ENCODE assay signal across 26 cellular contexts in the genomic region with DNA sequence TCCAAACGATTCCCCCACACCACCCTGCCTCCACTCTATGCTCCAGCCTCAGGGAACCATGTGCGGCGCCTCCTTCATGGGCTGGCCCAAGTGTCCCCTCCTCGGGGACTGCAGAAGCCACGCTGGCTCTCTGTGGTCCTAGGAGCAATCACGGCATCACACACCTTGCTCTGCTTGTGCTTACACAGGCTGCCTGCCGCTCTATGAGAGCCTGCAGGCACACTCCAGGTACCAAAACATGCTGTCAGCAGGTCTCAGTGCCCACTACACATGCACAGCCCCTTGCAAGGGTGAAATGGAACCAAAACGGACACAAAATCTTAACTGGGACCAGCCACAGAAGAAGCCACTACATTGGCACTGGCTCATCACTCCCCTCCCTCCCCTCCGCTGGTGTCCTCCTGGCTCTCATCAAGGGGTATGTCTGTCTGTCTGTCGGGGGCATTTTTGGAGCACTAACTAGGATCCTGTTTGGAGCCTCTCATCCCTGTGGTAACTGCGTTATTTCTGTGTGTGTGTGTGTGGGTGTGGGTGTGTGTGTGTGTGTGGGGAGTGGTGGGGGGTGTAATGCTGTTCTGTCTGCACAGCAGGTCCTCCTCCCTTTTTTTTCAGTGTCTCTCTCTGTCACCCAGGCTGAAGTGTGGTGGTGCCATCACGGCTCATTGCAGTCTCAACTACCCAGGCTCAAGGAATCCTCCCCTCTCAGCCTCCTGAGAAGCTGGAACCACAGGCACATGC.
A peak's percentile ranks its signal among the peaks of the same experiment; 100 is the strongest.
DNase-seq lines count a peak whose midpoint lies in the region; ATAC-seq and TF ChIP-seq lines count a peak whose summit lies in the region.
"Had no signal": no experiment of that assay in that cellular context is flagged by ENCODE, and none has a peak within 500 bp of the region (broad histone marks: within the 10 kb centered on the region; RNA-seq: fewer than 3 reads in every experiment).

No MANE protein-coding gene starts in this region.

- H3K36me3 ChIP-seq in vagina = peaks cover 3 to 59% of the 10 kb centered on the region in 2 donors
- H3K36me3 ChIP-seq: BE2C had no signal

- peak; percentile 50 for DNase-seq in activated effector memory CD4-positive, alpha-beta T cell treated with anti-CD3 and anti-CD28 coated beads, Interleukin-2, amount 50 U/mL, for 16 hours
- DNase-seq in activated effector memory CD4-positive, alpha-beta T cell treated with Interleukin-2 at 50 U/mL for 16 hours = no peak
- DNase-seq in central memory CD8-positive, alpha-beta T cell (ENCODE audit: low spot score in 2 of 2) = no peak
- DNase-seq in memory B cell (ENCODE audit: low spot score in 2 of 2) (no peak), sciatic nerve (ENCODE audit: low spot score) (peak; percentile 34), vagina (ENCODE audit: extremely low spot score in 2 of 2) (no peak)
- no peak for DNase-seq in stimulated activated naive B cell treated with anti-CD40 and anti-IgM and Interleukin-4, amounts not matched to agents 10 μg/mL and 1 μg/mL and 100 μg/mL, for 72 hours
- DNase-seq: 8988T; ACHN; BE2C; Calu3; DMS79 treated with DMSO at 0.1 percent for 48 hours; Kasumi-1; NCI-H1092 treated with DMSO at 0.1 percent for 48 hours; NCI-H1436 treated with DMSO at 0.1 percent for 48 hours; NCI-H187 treated with DMSO at 0.1 percent for 48 hours; NCI-H2107; NCI-H446 treated with DMSO at 0.1 percent for 48 hours; NCI-H526; NCI-H82; NK-92 treated with Interleukin-12 subunit alpha and Interleukin-12 subunit beta, amount 100 ng/mL, for 24 hours; PC-3; SJCRH30 had no signal

- H3K4me3 Mint-ChIP-seq in central memory CD8-positive, alpha-beta T cell = no peak overlapping the region
- no peak overlapping the region for H3K4me3 Mint-ChIP-seq in memory B cell
- H3K4me3 Mint-ChIP-seq in stimulated activated naive B cell treated with anti-CD40 and anti-IgM and Interleukin-4, amounts not matched to agents 10 μg/mL and 1 μg/mL and 100 μg/mL, for 72 hours = no peak overlapping the region
- H3K4me3 Mint-ChIP-seq: CD14-positive monocyte had no signal

- H3K27ac ChIP-seq in vagina = no peak overlapping the region
- H3K27ac ChIP-seq: HL-60, SJCRH30 had no signal

- intact Hi-C loops in sciatic nerve (cut with DNase I) = no loop called here
- intact Hi-C loops in vagina (cut with DNase I) = no loop called here

- ATAC-seq in central memory CD8-positive, alpha-beta T cell (replicated peaks; ENCODE audit: extremely low read depth, poor library complexity, severe bottlenecking) = no peak
- ATAC-seq in memory B cell (ENCODE audit: low read depth) (no peak), sciatic nerve (no peak), GM18520 (IDR thresholded peaks at IDR 0.05; ENCODE audit: unreplicated experiment) (no peak)
- ATAC-seq in stimulated activated naive B cell treated with anti-CD40 and anti-IgM and Interleukin-4, amounts not matched to agents 10 μg/mL and 1 μg/mL and 100 μg/mL, for 72 hours (replicated peaks) = no peak
- ATAC-seq: PC-3 had no signal

- no peaks in the 10 kb centered on the region for H3K4me1 ChIP-seq in vagina
- H3K4me1 ChIP-seq: BE2C, SJCRH30 had no signal

- no peaks in the 10 kb centered on the region for H3K27me3 Mint-ChIP-seq in central memory CD8-positive, alpha-beta T cell
- no peaks in the 10 kb centered on the region for H3K27me3 Mint-ChIP-seq in memory B cell
- H3K27me3 Mint-ChIP-seq in stimulated activated naive B cell treated with anti-CD40 and anti-IgM and Interleukin-4, amounts not matched to agents 10 μg/mL and 1 μg/mL and 100 μg/mL, for 72 hours = no peaks in the 10 kb centered on the region

- H3K27ac Mint-ChIP-seq in central memory CD8-positive, alpha-beta T cell (ENCODE audit: low read depth) = peak overlapping the region; percentile 19
- H3K27ac Mint-ChIP-seq in memory B cell = peak overlapping the region; percentile 55
- no peak overlapping the region for H3K27ac Mint-ChIP-seq in stimulated activated naive B cell treated with anti-CD40 and anti-IgM and Interleukin-4, amounts not matched to agents 10 μg/mL and 1 μg/mL and 100 μg/mL, for 72 hours

- H3K4me3 ChIP-seq in vagina = no peak overlapping the region
- H3K4me3 ChIP-seq: SJCRH30 had no signal

- H3K27me3 ChIP-seq in vagina = no peaks in the 10 kb centered on the region
- H3K27me3 ChIP-seq: BE2C, SJCRH30 had no signal

- H3K9me3 ChIP-seq in vagina = no peaks in the 10 kb centered on the region
- H3K9me3 ChIP-seq: BE2C, SJCRH30 had no signal

- no peaks in the 10 kb centered on the region for H3K9me3 Mint-ChIP-seq in central memory CD8-positive, alpha-beta T cell
- H3K9me3 Mint-ChIP-seq in memory B cell = no peaks in the 10 kb centered on the region
- no peaks in the 10 kb centered on the region for H3K9me3 Mint-ChIP-seq in stimulated activated naive B cell treated with anti-CD40 and anti-IgM and Interleukin-4, amounts not matched to agents 10 μg/mL and 1 μg/mL and 100 μg/mL, for 72 hours
- H3K9me3 Mint-ChIP-seq: CD14-positive monocyte had no signal

- TF ChIP-seq POLR2A in vagina (IDR thresholded peaks at IDR 0.05) = no peak

- TF ChIP-seq CTCF in vagina (IDR thresholded peaks at IDR 0.05) = no peak

- H3K36me3 Mint-ChIP-seq in central memory CD8-positive, alpha-beta T cell (ENCODE audit: insufficient read depth) = peaks cover 14% of the 10 kb centered on the region
- H3K36me3 Mint-ChIP-seq in memory B cell = peaks cover 17% of the 10 kb centered on the region
- H3K36me3 Mint-ChIP-seq in stimulated activated naive B cell treated with anti-CD40 and anti-IgM and Interleukin-4, amounts not matched to agents 10 μg/mL and 1 μg/mL and 100 μg/mL, for 72 hours = peaks cover 41 to 49% of the 10 kb centered on the region in 2 donors

- no peaks in the 10 kb centered on the region for H3K4me1 Mint-ChIP-seq in central memory CD8-positive, alpha-beta T cell
- H3K4me1 Mint-ChIP-seq in memory B cell = no peaks in the 10 kb centered on the region
- H3K4me1 Mint-ChIP-seq in stimulated activated naive B cell treated with anti-CD40 and anti-IgM and Interleukin-4, amounts not matched to agents 10 μg/mL and 1 μg/mL and 100 μg/mL, for 72 hours = no peaks in the 10 kb centered on the region
- H3K4me1 Mint-ChIP-seq: CD14-positive monocyte had no signal

Comparison
In these comparisons a context has a peak if more than half of its experiments do, and no peak if none do; other contexts are left out.
1. DNase-seq: peak in activated effector memory CD4-positive, alpha-beta T cell treated with anti-CD3 and anti-CD28 coated beads, Interleukin-2, amount 50 U/mL, for 16 hours (single experiment) and sciatic nerve (single experiment); none in activated effector memory CD4-positive, alpha-beta T cell treated with Interleukin-2 at 50 U/mL for 16 hours (single experiment), central memory CD8-positive, alpha-beta T cell (0 of 2), memory B cell (0 of 2), stimulated activated naive B cell treated with anti-CD40 and anti-IgM and Interleukin-4, amounts not matched to agents 10 μg/mL and 1 μg/mL and 100 μg/mL, for 72 hours (single experiment) and vagina (0 of 2).